ENCODE assay signal across 1 cellular context in genomic region chr2:42978175-42978886, GRCh38.
TF ChIP-seq lines count a peak whose summit lies in the region.

No MANE protein-coding gene starts in this region.

TF ChIP-seq in HepG2, 621 proteins besides CTCF, POLR2A, EP300 and RAD21 (continued from another document and continues in another):
- TF ChIP-seq RARA (CRISPR knock-in tag; IDR thresholded peaks at IDR 0.05) (peak; percentile 98), FOXK1 (CRISPR knock-in tag; IDR thresholded peaks at IDR 0.05; ENCODE audit: borderline replicate concordance, low read depth) (peak; percentile 81), TFE3 (CRISPR knock-in tag; IDR thresholded peaks at IDR 0.05) (peak; percentile 96), HMGA1 (CRISPR knock-in tag; conservative IDR thresholded peaks at IDR 0.05) (no peak), ISX (CRISPR knock-in tag; conservative IDR thresholded peaks at IDR 0.05) (no peak), POLR2AphosphoS5 (IDR thresholded peaks at IDR 0.05; ENCODE audit: low read depth, low read length) (peak; percentile 89), EEA1 (CRISPR knock-in tag; IDR thresholded peaks at IDR 0.05; ENCODE audit: borderline replicate concordance) (no peak; the same call in 1 of the 2 replicates), KDM3A (CRISPR knock-in tag; IDR thresholded peaks at IDR 0.05; ENCODE audit: low read depth) (peak; percentile 95), ZNF788 (CRISPR knock-in tag; IDR thresholded peaks at IDR 0.05; ENCODE audit: borderline replicate concordance) (peak; percentile 98), DRAP1 (CRISPR knock-in tag; IDR thresholded peaks at IDR 0.05) (peak; percentile 97), HNF1A (IDR thresholded peaks at IDR 0.05; ENCODE audit: low read depth) (peak; percentile 100), HNF1A (CRISPR knock-in tag; IDR thresholded peaks at IDR 0.05; ENCODE audit: borderline replicate concordance) (peak; percentile 100), YEATS2 (CRISPR knock-in tag; IDR thresholded peaks at IDR 0.05; ENCODE audit: borderline replicate concordance) (peak; percentile 77; the same call in 1 of the 2 replicates), ZNF7 (CRISPR knock-in tag; IDR thresholded peaks at IDR 0.05) (no peak), ZNF724P (CRISPR knock-in tag; IDR thresholded peaks at IDR 0.05; ENCODE audit: borderline replicate concordance) (0 out of 2 replicates have a peak, but pooled peaks have one; percentile 34), SAFB2 (CRISPR knock-in tag; IDR thresholded peaks at IDR 0.05; ENCODE audit: borderline replicate concordance, low read depth) (peak; percentile 83; the same call in 1 of the 2 replicates), ZNF530 (CRISPR knock-in tag; IDR thresholded peaks at IDR 0.05; ENCODE audit: low read depth) (no peak), ZNF761 (CRISPR knock-in tag; conservative IDR thresholded peaks at IDR 0.05) (peak; percentile 95), SIX4 (CRISPR knock-in tag; IDR thresholded peaks at IDR 0.05) (peak; percentile 79), DZIP1 (CRISPR knock-in tag; IDR thresholded peaks at IDR 0.05) (peak; percentile 82), ZNF660 (CRISPR knock-in tag; IDR thresholded peaks at IDR 0.05; ENCODE audit: borderline replicate concordance, low read depth) (no peak), PCBP1 (IDR thresholded peaks at IDR 0.05; ENCODE audit: borderline replicate concordance, low read depth, low read length) (peak; percentile 79; the same call in 1 of the 2 replicates), ZNF431 (CRISPR knock-in tag; IDR thresholded peaks at IDR 0.05; ENCODE audit: borderline replicate concordance, low read depth) (peak; percentile 73), ZBTB7B (CRISPR knock-in tag; IDR thresholded peaks at IDR 0.05) (peak; percentile 99), ISL2 (CRISPR knock-in tag; IDR thresholded peaks at IDR 0.05) (peak; percentile 94), HBP1 (CRISPR knock-in tag; IDR thresholded peaks at IDR 0.05; ENCODE audit: low read depth) (peak; percentile 0; the same call in 1 of the 2 replicates), ZNF143 (CRISPR knock-in tag; IDR thresholded peaks at IDR 0.05) (peak; percentile 55; the same call in 1 of the 2 replicates), NCOA2 (CRISPR knock-in tag; IDR thresholded peaks at IDR 0.05) (peak; percentile 99), HOXA5 (CRISPR knock-in tag; IDR thresholded peaks at IDR 0.05) (peak; percentile 76; the same call in 1 of the 2 replicates), TAF1 (CRISPR knock-in tag; IDR thresholded peaks at IDR 0.05) (peak; percentile 78), ATF4 (CRISPR knock-in tag; IDR thresholded peaks at IDR 0.05) (peak in 1 of 2 experiments; percentile 82; a peak in 2 of 4 replicates), CCAR2 (optimal IDR thresholded peaks at IDR 0.05; ENCODE audit: low read depth, low read length) (peak; percentile 33), KDM1A (CRISPR knock-in tag; IDR thresholded peaks at IDR 0.05) (peak; percentile 73; the same call in 1 of the 2 replicates), ZFX (CRISPR knock-in tag; IDR thresholded peaks at IDR 0.05; ENCODE audit: low read depth) (peak; percentile 96), LRRFIP1 (CRISPR knock-in tag; conservative IDR thresholded peaks at IDR 0.05) (no peak), MAFK (conservative IDR thresholded peaks at IDR 0.05 in 1 of 2, IDR thresholded peaks at IDR 0.05 in 1 of 2; ENCODE audit: low read length in 2 of 2) (no peak), HNF1B (CRISPR knock-in tag; IDR thresholded peaks at IDR 0.05) (peak; percentile 100), ZNF512 (CRISPR knock-in tag; IDR thresholded peaks at IDR 0.05) (no peak), PRDM4 (CRISPR knock-in tag; IDR thresholded peaks at IDR 0.05; ENCODE audit: borderline replicate concordance) (no peak), NFE2L2 (IDR thresholded peaks at IDR 0.05; ENCODE audit: low read length) (no peak), ZNF274 (CRISPR knock-in tag; IDR thresholded peaks at IDR 0.05) (peak; percentile 72; the same call in 1 of the 2 replicates), KDM6A (CRISPR knock-in tag; IDR thresholded peaks at IDR 0.05; ENCODE audit: low read depth) (peak; percentile 91)
